Comparison of ENCODE assay signal across 8 cellular contexts in genomic region chr19:47284324-47284899, GRCh38. TPM values are rescaled to one million over a fixed set of nuclear protein-coding genes. Genes with fewer than 3 reads are reported as not detected.
A peak's percentile ranks its signal among the peaks of the same experiment; 100 is the strongest.
DNase-seq lines count a peak whose midpoint lies in the region; ATAC-seq and TF ChIP-seq lines count a peak whose summit lies in the region.

No MANE protein-coding gene starts in this region.

- no peak overlapping the region for H3K4me2 ChIP-seq in Loucy (ENCODE audit: low read depth, low read length, poor library complexity, severe bottlenecking)

- H3K4me3 ChIP-seq in Loucy (ENCODE audit: low read length, poor library complexity, severe bottlenecking) (no peak overlapping the region), coronary artery (no peak overlapping the region)

- no peaks in the 10 kb centered on the region for H3K36me3 ChIP-seq in Loucy (ENCODE audit: insufficient read depth, low read length)

- peak; percentile 90 for TF ChIP-seq CTCF in Loucy (conservative IDR thresholded peaks at IDR 0.05; ENCODE audit: low read length)
- TF ChIP-seq CTCF in RWPE1 (conservative IDR thresholded peaks at IDR 0.05; ENCODE audit: low read depth), result peak; percentile 91
- peak; percentile 87 for TF ChIP-seq CTCF in coronary artery (IDR thresholded peaks at IDR 0.05)
- TF ChIP-seq CTCF in mesothelial cell of epicardium (IDR thresholded peaks at IDR 0.05; ENCODE audit: unreplicated experiment), result peak; percentile 90

- no peaks in the 10 kb centered on the region for H4K20me1 ChIP-seq in Loucy (ENCODE audit: insufficient read depth, low read length, poor library complexity, severe bottlenecking)

- no peaks in the 10 kb centered on the region for H3K9me3 Mint-ChIP-seq in activated naive CD4-positive, alpha-beta T cell treated with anti-CD3 and anti-CD28 coated beads for 36 hours
- H3K9me3 Mint-ChIP-seq in mesothelial cell of epicardium, result no peaks in the 10 kb centered on the region

- no peak overlapping the region for H3K27ac Mint-ChIP-seq in activated naive CD4-positive, alpha-beta T cell treated with anti-CD3 and anti-CD28 coated beads for 36 hours
- H3K27ac Mint-ChIP-seq in mesothelial cell of epicardium, result no peak overlapping the region

- H3K9ac ChIP-seq in Loucy (ENCODE audit: low read depth, low read length, poor library complexity, severe bottlenecking), result no peak overlapping the region

- H3K9me3 ChIP-seq in Loucy (ENCODE audit: insufficient read depth, low read depth, low read length), result no peaks in the 10 kb centered on the region

- intact Hi-C loops in activated naive CD4-positive, alpha-beta T cell treated with anti-CD3 and anti-CD28 coated beads for 36 hours (cut with micrococcal nuclease), result loop anchor here (1.0 to 5.0 kb wide), 4 partner anchors 31 to 413 kb away; no protein-coding TSS in a partner anchor

- no peaks in the 10 kb centered on the region for H3K4me1 ChIP-seq in Loucy (ENCODE audit: insufficient read depth, low read length, poor library complexity, severe bottlenecking)

- CTCF ChIA-PET in activated naive CD4-positive, alpha-beta T cell treated with anti-CD3 and anti-CD28 coated beads for 36 hours (lab: Charles Lee), result interaction anchor here (0.7 to 1.8 kb wide), 15 partner anchors 9 to 429 kb away, joined by 3 to 16 read pairs (median 4); partner anchors contain the start of genes EHD2 and INAFM1
- CTCF ChIA-PET in RWPE1 (lab: Yijun Ruan, JAX), result interaction anchor here (0.6 to 1.9 kb wide), 6 partner anchors 9 to 531 kb away, joined by 3 to 11 read pairs (median 3); partner anchors contain the start of gene INAFM1

- no peaks in the 10 kb centered on the region for H3K27me3 Mint-ChIP-seq in activated naive CD4-positive, alpha-beta T cell treated with anti-CD3 and anti-CD28 coated beads for 36 hours (ENCODE audit: low read depth)
- H3K27me3 Mint-ChIP-seq in mesothelial cell of epicardium (ENCODE audit: low read depth), result no peaks in the 10 kb centered on the region

- ATAC-seq in HG02571 (IDR thresholded peaks at IDR 0.05; ENCODE audit: unreplicated experiment), result no peak

- peaks cover 6% of the 10 kb centered on the region for H3K4me1 Mint-ChIP-seq in activated naive CD4-positive, alpha-beta T cell treated with anti-CD3 and anti-CD28 coated beads for 36 hours (ENCODE audit: low read depth)
- peaks cover 10% of the 10 kb centered on the region for H3K4me1 Mint-ChIP-seq in mesothelial cell of epicardium

- no peak overlapping the region for H2AFZ ChIP-seq in Loucy (ENCODE audit: low read length)

- no peaks in the 10 kb centered on the region for H3K27me3 ChIP-seq in Loucy (ENCODE audit: insufficient read depth, low read length, poor library complexity, severe bottlenecking)

- H3K79me2 ChIP-seq in Loucy (ENCODE audit: insufficient read depth, low read length), result no peaks in the 10 kb centered on the region

- no peak overlapping the region for H3K27ac ChIP-seq in RWPE1
- H3K27ac ChIP-seq in coronary artery, result no peak overlapping the region

- POLR2A ChIA-PET in RWPE1 (lab: Yijun Ruan, JAX; ENCODE audit: low non-redundant PET), result no interaction called here

- peaks cover 2% of the 10 kb centered on the region for H3K36me3 Mint-ChIP-seq in activated naive CD4-positive, alpha-beta T cell treated with anti-CD3 and anti-CD28 coated beads for 36 hours (ENCODE audit: low read depth)
- H3K36me3 Mint-ChIP-seq in mesothelial cell of epicardium, result no peaks in the 10 kb centered on the region

- no peaks in the 10 kb centered on the region for H3K9me2 ChIP-seq in Loucy (replicated peaks; ENCODE audit: low read depth, low read length)

- no peak overlapping the region for H3K4me3 Mint-ChIP-seq in activated naive CD4-positive, alpha-beta T cell treated with anti-CD3 and anti-CD28 coated beads for 36 hours
- no peak overlapping the region for H3K4me3 Mint-ChIP-seq in mesothelial cell of epicardium

- peak; percentile 58 for DNase-seq in activated naive CD4-positive, alpha-beta T cell treated with anti-CD3 and anti-CD28 coated beads for 36 hours
- DNase-seq in activated naive CD4-positive, alpha-beta T cell (lab: John Stamatoyannopoulos, UW), result no peak
- DNase-seq in RWPE1 (ENCODE audit: low spot score) (peak; percentile 17), coronary artery (ENCODE audit: low spot score) (no peak), mesothelial cell of epicardium (ENCODE audit: low spot score in 2 of 2, unreplicated experiment in 2 of 2) (no peak), HPDE6-E6E7 (ENCODE audit: extremely low spot score) (no peak)

- H3F3A ChIP-seq in Loucy (ENCODE audit: low read depth), result no peaks in the 10 kb centered on the region

RNA-seq across cellular contexts. Expression of gene INAFM1, which starts 9.7 kb away (rescaled TPM):
- total RNA-seq in activated naive CD4-positive, alpha-beta T cell treated with anti-CD3 and anti-CD28 coated beads for 36 hours, result 10 to 100 TPM; 18.7 to 19.9 TPM
- 24.4 to 25.1 TPM (median 24.6 TPM) in 3 replicates for total RNA-seq in mesothelial cell of epicardium

RNA-seq across cellular contexts. Expression of gene C5AR1, which starts 25.2 kb away (rescaled TPM):
- under 1 TPM in 1 of 2 experiments, not detected in 1; 0.19 TPM for total RNA-seq in activated naive CD4-positive, alpha-beta T cell treated with anti-CD3 and anti-CD28 coated beads for 36 hours
- total RNA-seq in mesothelial cell of epicardium, result 0.47 to 1.2 TPM (median 0.98 TPM) in 3 replicates

RNA-seq across cellular contexts. Expression of gene CCDC9, which starts 28.1 kb away (rescaled TPM):
- total RNA-seq in activated naive CD4-positive, alpha-beta T cell treated with anti-CD3 and anti-CD28 coated beads for 36 hours, result 10 to 100 TPM; 43.6 to 47.7 TPM
- total RNA-seq in mesothelial cell of epicardium, result 45.6 to 49.2 TPM (median 46.8 TPM) in 3 replicates

RNA-seq across cellular contexts. Expression of gene C5AR2, which starts 47.6 kb away (rescaled TPM):
- not detected for total RNA-seq in activated naive CD4-positive, alpha-beta T cell treated with anti-CD3 and anti-CD28 coated beads for 36 hours
- not detected in 3 replicates for total RNA-seq in mesothelial cell of epicardium

RNA-seq across cellular contexts. Expression of gene BBC3, which starts 53.4 kb away (rescaled TPM):
- total RNA-seq in activated naive CD4-positive, alpha-beta T cell treated with anti-CD3 and anti-CD28 coated beads for 36 hours, result 10 to 100 TPM; 55.9 to 59.5 TPM
- 19.1 to 19.6 TPM (median 19.5 TPM) in 3 replicates for total RNA-seq in mesothelial cell of epicardium

Comparison
In these comparisons a context has a peak if more than half of its experiments do, and no peak if none do; other contexts are left out.
1. DNase-seq: peak in activated naive CD4-positive, alpha-beta T cell treated with anti-CD3 and anti-CD28 coated beads for 36 hours (single experiment) and RWPE1 (single experiment); none in activated naive CD4-positive, alpha-beta T cell (0 of 4), coronary artery (single experiment), mesothelial cell of epicardium (0 of 2) and HPDE6-E6E7 (single experiment).
2. Peak in every context shown above with its lines, with median percentiles within 50 percentile points of each other: CTCF ChIP-seq.